Comparison of ENCODE assay signal across 15 cellular contexts in the genomic region with DNA sequence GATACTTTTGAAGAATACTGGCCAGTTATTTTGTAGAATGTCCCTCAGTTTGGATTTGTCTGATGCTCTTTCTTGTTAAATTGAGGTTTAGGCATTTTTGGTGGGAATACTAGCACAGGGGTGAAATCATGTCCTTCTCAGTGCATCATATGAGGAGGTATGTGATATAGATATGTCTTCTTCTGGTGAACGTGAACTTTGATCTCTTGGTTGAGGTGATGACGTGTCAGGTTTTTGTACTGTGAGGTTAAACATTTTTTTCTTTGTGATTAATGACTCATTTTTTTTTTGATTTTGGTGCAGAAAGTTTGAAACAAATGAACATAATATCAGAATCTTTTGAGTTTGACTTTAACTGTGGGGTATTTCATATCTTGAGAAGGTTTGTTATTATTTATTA. TPM values are rescaled to one million over a fixed set of nuclear protein-coding genes. Genes with fewer than 3 reads are reported as not detected.
DNase-seq lines count a peak whose midpoint lies in the region; ATAC-seq and TF ChIP-seq lines count a peak whose summit lies in the region.
"Had no signal": no experiment of that assay in that cellular context is flagged by ENCODE, and none has a peak within 500 bp of the region (broad histone marks: within the 10 kb centered on the region; RNA-seq: fewer than 3 reads in every experiment).

No MANE protein-coding gene starts in this region.

- CTCF ChIA-PET in activated CD4-positive, alpha-beta memory T cell treated with anti-CD3 and anti-CD28 coated beads for 36 hours (lab: Charles Lee), result no interaction called here

- no peaks in the 10 kb centered on the region for H3K27me3 ChIP-seq in KMS-11 (ENCODE audit: insufficient read depth, low read depth)

- 0 out of 2 replicates have a peak overlapping the region, but pooled peaks have one; percentile 1 for H3K4me2 ChIP-seq in KMS-11
- H3K4me2 ChIP-seq: GM23338 had no signal

- H3K4me3 ChIP-seq in KMS-11 (IDR thresholded peaks at IDR 0.05; ENCODE audit: insufficient read depth, low read depth, low read length) (no peak overlapping the region), fibroblast of mammary gland (ENCODE audit: control insufficient read depth, low read depth, low read length) (no peak overlapping the region)
- H3K4me3 ChIP-seq: GM23338 had no signal

- TF ChIP-seq CTCF in KMS-11 (conservative IDR thresholded peaks at IDR 0.05; ENCODE audit: low read depth, low read length) (no peak), fibroblast of mammary gland (conservative IDR thresholded peaks at IDR 0.05; ENCODE audit: control insufficient read depth, insufficient read depth, low read depth, low read length) (no peak), progenitor cell of endocrine pancreas (IDR thresholded peaks at IDR 0.05; ENCODE audit: unreplicated experiment) (no peak)

- no peak for DNase-seq in activated T-cell treated with anti-CD3 and anti-CD28 coated beads, Interleukin-2, amount 50 U/mL, for 72 hours
- DNase-seq in activated T-cell treated with anti-CD3 and anti-CD28 coated beads, Interleukin-2, amount 50 U/mL, for 4 hours, result no peak
- DNase-seq in fibroblast of mammary gland (ENCODE audit: low read depth) (peak; percentile 45), progenitor cell of endocrine pancreas (ENCODE audit: low spot score, unreplicated experiment) (no peak), NCI-H1092 (lab: John Stamatoyannopoulos, UW) (no peak)
- DNase-seq in activated CD4-positive, alpha-beta memory T cell treated with anti-CD3 and anti-CD28 coated beads for 36 hours, result no peak
- no peak for DNase-seq in stimulated activated CD4-positive, alpha-beta T cell treated with anti-CD3 and anti-CD28 coated beads, Interleukin-12 subunit alpha, Interleukin-12 subunit beta, amount 100 ng/mL, for 4 hours
- DNase-seq: CD8-positive, alpha-beta T cell; COR-L47; DND-41; H7 had no signal

- no peaks in the 10 kb centered on the region for H3K36me3 ChIP-seq in KMS-11 (ENCODE audit: insufficient read depth)

- H3K79me2 ChIP-seq in KMS-11 (ENCODE audit: insufficient read depth, low read depth), result peaks cover 73% of the 10 kb centered on the region; the same call in 1 of the 2 replicates

- no peak for ATAC-seq in activated T-cell treated with anti-CD3 and anti-CD28 coated beads, Interleukin-2, amount 50 U/mL, for 72 hours (replicated peaks in 1 of 2)
- no peak for ATAC-seq in activated T-cell treated with anti-CD3 and anti-CD28 coated beads, Interleukin-2, amount 50 U/mL, for 4 hours
- ATAC-seq: CD8-positive, alpha-beta T cell; GM23338 had no signal

- H3K27ac ChIP-seq in KMS-11, result no peak overlapping the region
- H3K27ac ChIP-seq: 22Rv1 had no signal

- peaks cover 99% of the 10 kb centered on the region for H3K4me1 ChIP-seq in KMS-11 (ENCODE audit: low read depth, poor library complexity, severe bottlenecking)

- H3K9ac ChIP-seq in KMS-11, result no peak overlapping the region

- POLR2A ChIA-PET in activated CD4-positive, alpha-beta memory T cell treated with anti-CD3 and anti-CD28 coated beads for 36 hours (lab: Charles Lee), result no interaction called here

- no peak overlapping the region for H2AFZ ChIP-seq in KMS-11 (ENCODE audit: low read depth)
- H2AFZ ChIP-seq: GM23338 had no signal

- no peaks in the 10 kb centered on the region for H3K9me3 Mint-ChIP-seq in activated T-cell treated with anti-CD3 and anti-CD28 coated beads, Interleukin-2, amount 50 U/mL, for 72 hours
- no peaks in the 10 kb centered on the region for H3K9me3 Mint-ChIP-seq in activated T-cell treated with anti-CD3 and anti-CD28 coated beads, Interleukin-2, amount 50 U/mL, for 4 hours
- H3K9me3 Mint-ChIP-seq in progenitor cell of endocrine pancreas (ENCODE audit: low read depth), result no peaks in the 10 kb centered on the region
- H3K9me3 Mint-ChIP-seq in activated CD4-positive, alpha-beta memory T cell treated with anti-CD3 and anti-CD28 coated beads for 36 hours, result no peaks in the 10 kb centered on the region
- H3K9me3 Mint-ChIP-seq: CD14-positive monocyte; CD8-positive, alpha-beta T cell; GM23338 had no signal

- H3K27ac Mint-ChIP-seq in activated T-cell treated with anti-CD3 and anti-CD28 coated beads, Interleukin-2, amount 50 U/mL, for 72 hours, result peak overlapping the region; percentile 55
- H3K27ac Mint-ChIP-seq in progenitor cell of endocrine pancreas, result peak overlapping the region; percentile 9
- H3K27ac Mint-ChIP-seq in activated CD4-positive, alpha-beta memory T cell treated with anti-CD3 and anti-CD28 coated beads for 36 hours, result no peak overlapping the region
- H3K27ac Mint-ChIP-seq: CD8-positive, alpha-beta T cell; GM23338 had no signal

- H3K4me1 Mint-ChIP-seq in activated T-cell treated with anti-CD3 and anti-CD28 coated beads, Interleukin-2, amount 50 U/mL, for 72 hours (ENCODE audit: low read depth), result peaks cover 44% of the 10 kb centered on the region
- H3K4me1 Mint-ChIP-seq in activated T-cell treated with anti-CD3 and anti-CD28 coated beads, Interleukin-2, amount 50 U/mL, for 4 hours (ENCODE audit: low read depth), result peaks cover 39% of the 10 kb centered on the region
- peaks cover 8% of the 10 kb centered on the region for H3K4me1 Mint-ChIP-seq in progenitor cell of endocrine pancreas (ENCODE audit: low read depth)
- peaks cover 35% of the 10 kb centered on the region for H3K4me1 Mint-ChIP-seq in activated CD4-positive, alpha-beta memory T cell treated with anti-CD3 and anti-CD28 coated beads for 36 hours (ENCODE audit: low read depth)
- H3K4me1 Mint-ChIP-seq: GM23338 had no signal

- H3K4me3 Mint-ChIP-seq in activated T-cell treated with anti-CD3 and anti-CD28 coated beads, Interleukin-2, amount 50 U/mL, for 72 hours, result peak overlapping the region in 1 of 2 donors; percentile 50
- no peak overlapping the region for H3K4me3 Mint-ChIP-seq in activated T-cell treated with anti-CD3 and anti-CD28 coated beads, Interleukin-2, amount 50 U/mL, for 4 hours
- H3K4me3 Mint-ChIP-seq in progenitor cell of endocrine pancreas (ENCODE audit: low read depth), result no peak overlapping the region
- no peak overlapping the region for H3K4me3 Mint-ChIP-seq in activated CD4-positive, alpha-beta memory T cell treated with anti-CD3 and anti-CD28 coated beads for 36 hours
- H3K4me3 Mint-ChIP-seq: CD14-positive monocyte; CD8-positive, alpha-beta T cell; GM23338 had no signal

- H3K27me3 Mint-ChIP-seq in activated T-cell treated with anti-CD3 and anti-CD28 coated beads, Interleukin-2, amount 50 U/mL, for 72 hours (ENCODE audit: low read depth), result no peaks in the 10 kb centered on the region
- no peaks in the 10 kb centered on the region for H3K27me3 Mint-ChIP-seq in activated T-cell treated with anti-CD3 and anti-CD28 coated beads, Interleukin-2, amount 50 U/mL, for 4 hours (ENCODE audit: low read depth)
- H3K27me3 Mint-ChIP-seq in progenitor cell of endocrine pancreas, result no peaks in the 10 kb centered on the region
- no peaks in the 10 kb centered on the region for H3K27me3 Mint-ChIP-seq in activated CD4-positive, alpha-beta memory T cell treated with anti-CD3 and anti-CD28 coated beads for 36 hours

- no peaks in the 10 kb centered on the region for H4K20me1 ChIP-seq in KMS-11 (ENCODE audit: insufficient read depth)

- intact Hi-C loops in activated CD4-positive, alpha-beta memory T cell treated with anti-CD3 and anti-CD28 coated beads for 36 hours (cut with micrococcal nuclease), result no loop called here

- no peaks in the 10 kb centered on the region for H3K36me3 Mint-ChIP-seq in activated T-cell treated with anti-CD3 and anti-CD28 coated beads, Interleukin-2, amount 50 U/mL, for 72 hours (ENCODE audit: insufficient read depth in 2 of 2)
- peaks cover 2% of the 10 kb centered on the region for H3K36me3 Mint-ChIP-seq in activated T-cell treated with anti-CD3 and anti-CD28 coated beads, Interleukin-2, amount 50 U/mL, for 4 hours (ENCODE audit: insufficient read depth)
- H3K36me3 Mint-ChIP-seq in progenitor cell of endocrine pancreas (ENCODE audit: insufficient read depth), result no peaks in the 10 kb centered on the region
- no peaks in the 10 kb centered on the region for H3K36me3 Mint-ChIP-seq in activated CD4-positive, alpha-beta memory T cell treated with anti-CD3 and anti-CD28 coated beads for 36 hours

RNA-seq across cellular contexts. Expression of gene ZNF407, which starts 11.0 kb away (rescaled TPM):
- total RNA-seq in activated T-cell treated with anti-CD3 and anti-CD28 coated beads, Interleukin-2, amount 50 U/mL, for 72 hours, result 10 to 100 TPM; 11.9 to 13.0 TPM
- 10 to 100 TPM; 13.1 to 13.8 (median 13.4) TPM for total RNA-seq in activated T-cell treated with anti-CD3 and anti-CD28 coated beads, Interleukin-2, amount 50 U/mL, for 4 hours
- total RNA-seq in progenitor cell of endocrine pancreas, result 18.1 and 18.4 TPM in 2 replicates
- 10 to 100 TPM; 10.0 to 10.5 TPM for total RNA-seq in activated CD4-positive, alpha-beta memory T cell treated with anti-CD3 and anti-CD28 coated beads for 36 hours
